1 cellular context compared by ENCODE assay signal in genomic region chr12:8032242-8033152, GRCh38.
A peak's percentile ranks its signal among the peaks of the same experiment; 100 is the strongest.
TF ChIP-seq lines count a peak whose summit lies in the region.

Gene FOXJ2 (plus strand): TSS chr12:8032716. CDS start chr12:8039833, 7,117 bp downstream.

TF ChIP-seq in HEK293, 187 proteins besides CTCF, POLR2A, EP300 and RAD21 (continued from another document):
- TF ChIP-seq ZNF449 (tag by site-specific recombination; IDR thresholded peaks at IDR 0.05) = peak; percentile 70
- no peak for TF ChIP-seq ZNF155 (tag by site-specific recombination; IDR thresholded peaks at IDR 0.05)
- TF ChIP-seq ZNF335 (tag by site-specific recombination; conservative IDR thresholded peaks at IDR 0.05) = peak; percentile 95
- peak; percentile 71 for TF ChIP-seq ZIC2 (tag by site-specific recombination; IDR thresholded peaks at IDR 0.05)
- peak; percentile 49; the same call in 1 of the 2 replicates for TF ChIP-seq KLF16 (tag by site-specific recombination; IDR thresholded peaks at IDR 0.05)
- peak; percentile 89 for TF ChIP-seq ZBTB26 (tag by site-specific recombination; optimal IDR thresholded peaks at IDR 0.05)
- peak; percentile 75 for TF ChIP-seq GLIS1 (tag by site-specific recombination; IDR thresholded peaks at IDR 0.05)
- 0 out of 2 replicates have a peak, but pooled peaks have one; percentile 25 for TF ChIP-seq OVOL3 (tag by site-specific recombination; IDR thresholded peaks at IDR 0.05)
- peak; percentile 92 for TF ChIP-seq ZBTB20 (tag by site-specific recombination; IDR thresholded peaks at IDR 0.05)
- peak; percentile 15; the same call in 1 of the 2 replicates for TF ChIP-seq KLF8 (tag by site-specific recombination; IDR thresholded peaks at IDR 0.05)
- TF ChIP-seq ZBTB48 (tag by site-specific recombination; IDR thresholded peaks at IDR 0.05) = 0 out of 2 replicates have a peak, but pooled peaks have one; percentile 50
- TF ChIP-seq, protein P1, sequence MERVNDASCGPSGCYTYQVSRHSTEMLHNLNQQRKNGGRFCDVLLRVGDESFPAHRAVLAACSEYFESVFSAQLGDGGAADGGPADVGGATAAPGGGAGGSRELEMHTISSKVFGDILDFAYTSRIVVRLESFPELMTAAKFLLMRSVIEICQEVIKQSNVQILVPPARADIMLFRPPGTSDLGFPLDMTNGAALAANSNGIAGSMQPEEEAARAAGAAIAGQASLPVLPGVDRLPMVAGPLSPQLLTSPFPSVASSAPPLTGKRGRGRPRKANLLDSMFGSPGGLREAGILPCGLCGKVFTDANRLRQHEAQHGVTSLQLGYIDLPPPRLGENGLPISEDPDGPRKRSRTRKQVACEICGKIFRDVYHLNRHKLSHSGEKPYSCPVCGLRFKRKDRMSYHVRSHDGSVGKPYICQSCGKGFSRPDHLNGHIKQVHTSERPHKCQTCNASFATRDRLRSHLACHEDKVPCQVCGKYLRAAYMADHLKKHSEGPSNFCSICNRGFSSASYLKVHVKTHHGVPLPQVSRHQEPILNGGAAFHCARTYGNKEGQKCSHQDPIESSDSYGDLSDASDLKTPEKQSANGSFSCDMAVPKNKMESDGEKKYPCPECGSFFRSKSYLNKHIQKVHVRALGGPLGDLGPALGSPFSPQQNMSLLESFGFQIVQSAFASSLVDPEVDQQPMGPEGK (tag by site-specific recombination; IDR thresholded peaks at IDR 0.05) = peak; percentile 17
- 0 out of 2 replicates have a peak, but pooled peaks have one; percentile 29 for TF ChIP-seq ZBTB7A (tag by site-specific recombination; IDR thresholded peaks at IDR 0.05; ENCODE audit: low read depth)
- TF ChIP-seq ZNF10 (tag by site-specific recombination; IDR thresholded peaks at IDR 0.05) = 0 out of 2 replicates have a peak, but pooled peaks have one; percentile 37
- TF ChIP-seq ZNF354C (tag by site-specific recombination; IDR thresholded peaks at IDR 0.05; ENCODE audit: borderline replicate concordance, low read depth) = no peak
- TF ChIP-seq, protein P2, sequence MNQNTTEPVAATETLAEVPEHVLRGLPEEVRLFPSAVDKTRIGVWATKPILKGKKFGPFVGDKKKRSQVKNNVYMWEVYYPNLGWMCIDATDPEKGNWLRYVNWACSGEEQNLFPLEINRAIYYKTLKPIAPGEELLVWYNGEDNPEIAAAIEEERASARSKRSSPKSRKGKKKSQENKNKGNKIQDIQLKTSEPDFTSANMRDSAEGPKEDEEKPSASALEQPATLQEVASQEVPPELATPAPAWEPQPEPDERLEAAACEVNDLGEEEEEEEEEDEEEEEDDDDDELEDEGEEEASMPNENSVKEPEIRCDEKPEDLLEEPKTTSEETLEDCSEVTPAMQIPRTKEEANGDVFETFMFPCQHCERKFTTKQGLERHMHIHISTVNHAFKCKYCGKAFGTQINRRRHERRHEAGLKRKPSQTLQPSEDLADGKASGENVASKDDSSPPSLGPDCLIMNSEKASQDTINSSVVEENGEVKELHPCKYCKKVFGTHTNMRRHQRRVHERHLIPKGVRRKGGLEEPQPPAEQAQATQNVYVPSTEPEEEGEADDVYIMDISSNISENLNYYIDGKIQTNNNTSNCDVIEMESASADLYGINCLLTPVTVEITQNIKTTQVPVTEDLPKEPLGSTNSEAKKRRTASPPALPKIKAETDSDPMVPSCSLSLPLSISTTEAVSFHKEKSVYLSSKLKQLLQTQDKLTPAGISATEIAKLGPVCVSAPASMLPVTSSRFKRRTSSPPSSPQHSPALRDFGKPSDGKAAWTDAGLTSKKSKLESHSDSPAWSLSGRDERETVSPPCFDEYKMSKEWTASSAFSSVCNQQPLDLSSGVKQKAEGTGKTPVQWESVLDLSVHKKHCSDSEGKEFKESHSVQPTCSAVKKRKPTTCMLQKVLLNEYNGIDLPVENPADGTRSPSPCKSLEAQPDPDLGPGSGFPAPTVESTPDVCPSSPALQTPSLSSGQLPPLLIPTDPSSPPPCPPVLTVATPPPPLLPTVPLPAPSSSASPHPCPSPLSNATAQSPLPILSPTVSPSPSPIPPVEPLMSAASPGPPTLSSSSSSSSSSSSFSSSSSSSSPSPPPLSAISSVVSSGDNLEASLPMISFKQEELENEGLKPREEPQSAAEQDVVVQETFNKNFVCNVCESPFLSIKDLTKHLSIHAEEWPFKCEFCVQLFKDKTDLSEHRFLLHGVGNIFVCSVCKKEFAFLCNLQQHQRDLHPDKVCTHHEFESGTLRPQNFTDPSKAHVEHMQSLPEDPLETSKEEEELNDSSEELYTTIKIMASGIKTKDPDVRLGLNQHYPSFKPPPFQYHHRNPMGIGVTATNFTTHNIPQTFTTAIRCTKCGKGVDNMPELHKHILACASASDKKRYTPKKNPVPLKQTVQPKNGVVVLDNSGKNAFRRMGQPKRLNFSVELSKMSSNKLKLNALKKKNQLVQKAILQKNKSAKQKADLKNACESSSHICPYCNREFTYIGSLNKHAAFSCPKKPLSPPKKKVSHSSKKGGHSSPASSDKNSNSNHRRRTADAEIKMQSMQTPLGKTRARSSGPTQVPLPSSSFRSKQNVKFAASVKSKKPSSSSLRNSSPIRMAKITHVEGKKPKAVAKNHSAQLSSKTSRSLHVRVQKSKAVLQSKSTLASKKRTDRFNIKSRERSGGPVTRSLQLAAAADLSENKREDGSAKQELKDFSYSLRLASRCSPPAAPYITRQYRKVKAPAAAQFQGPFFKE (tag by site-specific recombination; IDR thresholded peaks at IDR 0.05; ENCODE audit: borderline replicate concordance) = 0 out of 2 replicates have a peak, but pooled peaks have one; percentile 26
- peak; percentile 58 for TF ChIP-seq SP2 (tag by site-specific recombination; IDR thresholded peaks at IDR 0.05)
- TF ChIP-seq, protein P3, sequence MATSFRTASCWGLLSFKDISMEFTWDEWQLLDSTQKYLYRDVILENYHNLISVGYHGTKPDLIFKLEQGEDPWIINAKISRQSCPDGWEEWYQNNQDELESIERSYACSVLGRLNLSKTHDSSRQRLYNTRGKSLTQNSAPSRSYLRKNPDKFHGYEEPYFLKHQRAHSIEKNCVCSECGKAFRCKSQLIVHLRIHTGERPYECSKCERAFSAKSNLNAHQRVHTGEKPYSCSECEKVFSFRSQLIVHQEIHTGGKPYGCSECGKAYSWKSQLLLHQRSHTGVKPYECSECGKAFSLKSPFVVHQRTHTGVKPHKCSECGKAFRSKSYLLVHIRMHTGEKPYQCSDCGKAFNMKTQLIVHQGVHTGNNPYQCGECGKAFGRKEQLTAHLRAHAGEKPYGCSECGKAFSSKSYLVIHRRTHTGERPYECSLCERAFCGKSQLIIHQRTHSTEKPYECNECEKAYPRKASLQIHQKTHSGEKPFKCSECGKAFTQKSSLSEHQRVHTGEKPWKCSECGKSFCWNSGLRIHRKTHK (tag by site-specific recombination; IDR thresholded peaks at IDR 0.05) = no peak
- peak; percentile 81 for TF ChIP-seq GLIS2 (tag by site-specific recombination; IDR thresholded peaks at IDR 0.05)
- no peak for TF ChIP-seq ZNF16 (tag by site-specific recombination; IDR thresholded peaks at IDR 0.05; ENCODE audit: low read depth)
